8 cellular contexts compared by ENCODE assay signal in the genomic region with DNA sequence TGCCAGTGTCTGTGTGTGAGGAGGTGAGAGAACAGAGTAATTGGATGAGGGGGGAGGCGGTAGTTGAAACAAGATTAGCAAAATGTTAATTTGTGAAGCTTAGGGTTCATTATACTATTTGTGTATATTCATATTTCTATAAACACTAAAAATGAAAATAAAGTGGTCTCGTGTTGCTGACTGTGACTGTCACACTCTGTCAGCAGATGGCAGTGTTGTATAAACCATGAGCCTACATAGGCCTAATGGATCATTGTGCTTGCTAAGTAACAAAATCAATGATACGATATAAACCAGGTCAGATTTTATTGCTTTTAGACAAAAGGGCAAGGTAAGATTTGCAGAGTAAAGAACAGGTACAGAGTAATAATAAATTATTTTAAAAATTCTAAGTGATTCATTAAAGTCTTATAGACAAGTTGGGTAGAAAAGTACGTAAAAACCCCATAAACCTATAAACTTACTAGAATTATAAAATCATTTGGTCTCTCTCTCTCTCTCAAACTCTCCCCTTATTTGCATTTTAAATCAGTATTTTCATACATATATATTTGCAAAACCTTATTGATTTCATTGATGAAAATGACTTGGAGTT.
A peak's percentile ranks its signal among the peaks of the same experiment; 100 is the strongest.
DNase-seq lines count a peak whose midpoint lies in the region; ATAC-seq and TF ChIP-seq lines count a peak whose summit lies in the region.

No MANE protein-coding gene starts in this region.

- H3K27ac ChIP-seq in mammary epithelial cell (ENCODE audit: insufficient read depth, low read depth, low read length): no peak overlapping the region

- peak; percentile 36 for DNase-seq in G401 (ENCODE audit: low spot score)
- DNase-seq in LoVo (ENCODE audit: low spot score): peak; percentile 43
- peak; percentile 71 for DNase-seq in SKM-1 (lab: John Stamatoyannopoulos, UW; ENCODE audit: unreplicated experiment)
- peak; percentile 32 for DNase-seq in mammary epithelial cell
- peak; percentile 48 for DNase-seq in kidney glomerular epithelial cell (lab: John Stamatoyannopoulos, UW)
- peak in 2 of 3 donors; percentile 14 to 16 for DNase-seq in stimulated activated CD4-positive, alpha-beta T cell treated with anti-CD3 and anti-CD28 coated beads, TNF-alpha, amount 100 ng/mL, for 48 hours (ENCODE audit: low read depth in 3 of 3)

- H2AFZ ChIP-seq in mammary epithelial cell (ENCODE audit: low read depth, low read length): no peak overlapping the region

- H3K27me3 ChIP-seq in mammary epithelial cell (ENCODE audit: insufficient read depth, low read length): no peaks in the 10 kb centered on the region

- H3K36me3 ChIP-seq in mammary epithelial cell (ENCODE audit: insufficient read depth, low read length): no peaks in the 10 kb centered on the region

- BruUV-seq in mammary epithelial cell (replicated peaks; lab: Mats Ljungman, UMichigan): no TSS peak

- no peaks in the 10 kb centered on the region for H4K20me1 ChIP-seq in mammary epithelial cell (ENCODE audit: insufficient read depth, low read length)

- CTCF ChIA-PET in mammary epithelial cell (lab: Charles Lee; ENCODE audit: low non-redundant PET): no interaction called here

- no peaks in the 10 kb centered on the region for H3K4me1 ChIP-seq in mammary epithelial cell (ENCODE audit: insufficient read depth, low read length)

- H3K4me3 ChIP-seq in mammary epithelial cell (replicated peaks in 1 of 3; ENCODE audit: insufficient read depth in 1 of 3, low read depth in 2 of 3, low read length in 3 of 3): no peak overlapping the region

- no peaks in the 10 kb centered on the region for H3K9me3 ChIP-seq in mammary epithelial cell (replicated peaks; ENCODE audit: insufficient read depth, low read length)

- ATAC-seq in GM19395 (IDR thresholded peaks at IDR 0.05; ENCODE audit: unreplicated experiment): no peak
- ATAC-seq in HG03354 (IDR thresholded peaks at IDR 0.05; ENCODE audit: poor library complexity, severe bottlenecking, unreplicated experiment): no peak

- in situ Hi-C loops in G401 (cut with HindIII; ENCODE audit: low sequenced_read_pairs): no loop called here
- in situ Hi-C loops in mammary epithelial cell (cut with MboI; ENCODE audit: low sequenced_read_pairs in 2 of 2): no loop called here

- peak; percentile 79 to 85 for TF ChIP-seq CTCF in mammary epithelial cell (conservative IDR thresholded peaks at IDR 0.05 in 1 of 2, IDR thresholded peaks at IDR 0.05 in 1 of 2; ENCODE audit: extremely low read depth in 1 of 2, insufficient read depth in 1 of 2, low read depth in 1 of 2, low read length in 2 of 2)

- no peak overlapping the region for H3K4me2 ChIP-seq in mammary epithelial cell (ENCODE audit: insufficient read depth, low read depth, low read length)

- intact Hi-C loops in mammary epithelial cell (cut with micrococcal nuclease): loop anchor here (1.0 to 10.0 kb wide), 2 partner anchors 134 to 271 kb away; no protein-coding TSS in a partner anchor

- 42% methylated on average over 4 of the region's 4 CpGs for WGBS in mammary epithelial cell (ENCODE audit: low coverage, missing lambda C conversion rate)

- dilution Hi-C loops in mammary epithelial cell (cut with HindIII; ENCODE audit: low sequenced_read_pairs): loop anchor here (5.0 kb wide), 1 partner anchor 42 kb away; no protein-coding TSS in a partner anchor

- H3K79me2 ChIP-seq in mammary epithelial cell (ENCODE audit: insufficient read depth, low read length): no peaks in the 10 kb centered on the region

- no peak overlapping the region for H3K9ac ChIP-seq in mammary epithelial cell (ENCODE audit: insufficient read depth, low read length)

Comparison
In these comparisons a context has a peak if more than half of its experiments do, and no peak if none do; other contexts are left out.
1. DNase-seq: peak in every context shown above with its lines; median percentile 71 in SKM-1; 48 in kidney glomerular epithelial cell; 43 in LoVo; 36 in G401; 32 in mammary epithelial cell; 15 in stimulated activated CD4-positive, alpha-beta T cell treated with anti-CD3 and anti-CD28 coated beads, TNF-alpha, amount 100 ng/mL, for 48 hours.